In the genomic region with DNA sequence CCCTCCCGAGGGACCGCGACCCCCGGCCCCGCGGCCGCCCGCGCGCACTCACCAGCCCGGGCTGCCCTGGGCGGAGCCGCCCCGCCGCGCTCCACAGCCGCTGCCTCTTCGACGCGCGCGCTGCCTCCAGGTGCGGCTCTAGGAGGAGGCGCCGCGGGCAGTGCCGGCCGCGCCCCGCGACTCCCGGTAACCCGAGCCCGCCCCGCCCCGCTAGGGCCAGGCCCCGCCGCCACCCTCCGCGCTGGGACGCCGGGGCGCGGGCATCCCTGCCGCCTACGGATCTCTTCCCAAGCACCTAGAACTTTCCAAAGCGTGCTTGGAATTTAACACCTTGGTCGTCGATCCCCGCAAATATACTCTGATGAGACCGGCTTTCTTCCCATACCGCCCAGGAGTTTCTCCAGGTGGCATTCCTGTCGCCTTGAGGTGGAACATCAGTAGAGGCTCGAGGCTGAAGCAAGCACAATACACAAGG, we compare ENCODE assay signal across 8 cellular contexts. TPM values are rescaled to one million over a fixed set of nuclear protein-coding genes. Genes with fewer than 3 reads are reported as not detected.
A peak's percentile ranks its signal among the peaks of the same experiment; 100 is the strongest.
DNase-seq lines count a peak whose midpoint lies in the region; ATAC-seq, FAIRE-seq and TF ChIP-seq lines count a peak whose summit lies in the region.

Gene SLC26A5 (minus strand): TSS at position 162 of the 475 bp plus-strand sequence. CDS start 24,693 bp downstream, outside the sequence.

- no peak for TF ChIP-seq POLR2A in body of pancreas (IDR thresholded peaks at IDR 0.05)

- CTCF ChIA-PET in activated naive CD4-positive, alpha-beta T cell treated with anti-CD3 and anti-CD28 coated beads for 36 hours (lab: Charles Lee): no interaction called here

- no peak within 1 kb of the TSS for H3K27ac Mint-ChIP-seq in activated naive CD4-positive, alpha-beta T cell treated with anti-CD3 and anti-CD28 coated beads for 36 hours

- H3K4me3 ChIP-seq in body of pancreas (no peak within 1 kb of the TSS), tibial artery (peak within 1 kb of the TSS; percentile 15 to 45)

- 3 to 8% methylated on average over 21 to 54 of the region's 54 CpGs for WGBS in body of pancreas, 2 donors

- H3K4me1 Mint-ChIP-seq in activated naive CD4-positive, alpha-beta T cell treated with anti-CD3 and anti-CD28 coated beads for 36 hours (ENCODE audit: low read depth): peaks cover 17% of the 10 kb centered on the region

- peak within 1 kb of the TSS; percentile 68 for H3K4me3 Mint-ChIP-seq in activated naive CD4-positive, alpha-beta T cell treated with anti-CD3 and anti-CD28 coated beads for 36 hours

- FAIRE-seq in D721Med (lab: Jason Lieb, UNC): no peak

- peak; percentile 10 for DNase-seq in activated naive CD4-positive, alpha-beta T cell treated with anti-CD3 and anti-CD28 coated beads for 36 hours
- no peak for DNase-seq in activated naive CD4-positive, alpha-beta T cell (lab: John Stamatoyannopoulos, UW)
- DNase-seq in NCI-H1930 (lab: John Stamatoyannopoulos, UW) (peak; percentile 18 to 51), body of pancreas (peak; percentile 37 to 71 (median 45)), left lobe of liver (ENCODE audit: low spot score) (no peak), tibial artery (no peak), GM13976 (ENCODE audit: low spot score) (no peak), D721Med (ENCODE audit: insufficient read length, low spot score) (no peak)

- in situ Hi-C loops in GM13976 (cut with MboI; ENCODE audit: low sequenced_read_pairs, unreplicated experiment): no loop called here

- H3K27me3 ChIP-seq in body of pancreas: no peaks in the 10 kb centered on the region
- peaks cover 0 to 38% of the 10 kb centered on the region in 2 donors for H3K27me3 ChIP-seq in tibial artery

- peaks cover 70% of the 10 kb centered on the region for H3K27me3 Mint-ChIP-seq in activated naive CD4-positive, alpha-beta T cell treated with anti-CD3 and anti-CD28 coated beads for 36 hours (ENCODE audit: low read depth)

- TF ChIP-seq CTCF in body of pancreas (IDR thresholded peaks at IDR 0.05): no peak
- TF ChIP-seq CTCF in tibial artery (IDR thresholded peaks at IDR 0.05): no peak
- no peak for TF ChIP-seq CTCF in GM13976 (IDR thresholded peaks at IDR 0.05; ENCODE audit: borderline replicate concordance, control extremely low read depth, extremely low read depth, insufficient read depth, missing control alignments)
- TF ChIP-seq CTCF in D721Med (IDR thresholded peaks at IDR 0.05; ENCODE audit: insufficient read depth, missing control alignments): no peak

- H3K4me1 ChIP-seq in body of pancreas: peaks cover 14% of the 10 kb centered on the region
- H3K4me1 ChIP-seq in tibial artery: peaks cover 0 to 14% (median 12%) of the 10 kb centered on the region in 4 donors

- intact Hi-C loops in activated naive CD4-positive, alpha-beta T cell treated with anti-CD3 and anti-CD28 coated beads for 36 hours (cut with micrococcal nuclease): loop anchor here (2.0 kb wide), 2 partner anchors 127 to 711 kb away; no protein-coding TSS in a partner anchor
- intact Hi-C loops in body of pancreas (cut with DNase I): no loop called here
- intact Hi-C loops in tibial artery (cut with DNase I; ENCODE audit: low total_unique reads): no loop called here

- H3K9me3 ChIP-seq in body of pancreas (no peaks in the 10 kb centered on the region), tibial artery (no peaks in the 10 kb centered on the region)

- ATAC-seq in body of pancreas (peak; percentile 84), left lobe of liver (peak; percentile 74)

- H3K27ac ChIP-seq in body of pancreas (no peak within 1 kb of the TSS), tibial artery (no peak within 1 kb of the TSS)

- no peaks in the 10 kb centered on the region for H3K36me3 Mint-ChIP-seq in activated naive CD4-positive, alpha-beta T cell treated with anti-CD3 and anti-CD28 coated beads for 36 hours (ENCODE audit: low read depth)

- no peaks in the 10 kb centered on the region for H3K36me3 ChIP-seq in body of pancreas (replicated peaks in 1 of 2; ENCODE audit: insufficient read depth in 1 of 2, low read depth in 2 of 2)
- no peaks in the 10 kb centered on the region for H3K36me3 ChIP-seq in tibial artery

- H3K9me3 Mint-ChIP-seq in activated naive CD4-positive, alpha-beta T cell treated with anti-CD3 and anti-CD28 coated beads for 36 hours: no peaks in the 10 kb centered on the region

RNA-seq across cellular contexts. Expression of gene SLC26A5, which starts in this region (rescaled TPM):
- total RNA-seq in activated naive CD4-positive, alpha-beta T cell treated with anti-CD3 and anti-CD28 coated beads for 36 hours: not detected
- total RNA-seq in body of pancreas (not detected), left lobe of liver (0.33 TPM)

Comparison
In these comparisons a context has a peak if more than half of its experiments do, and no peak if none do; other contexts are left out.
1. Peak in DNase-seq in activated naive CD4-positive, alpha-beta T cell treated with anti-CD3 and anti-CD28 coated beads for 36 hours; RNA of the gene not detected or under 1 TPM.
2. Peak in DNase-seq and ATAC-seq in body of pancreas; RNA of the gene not detected or under 1 TPM.
3. Peak in ATAC-seq in left lobe of liver; RNA of the gene not detected or under 1 TPM.
4. DNase-seq: peak in NCI-H1930 (2 of 2); none in activated naive CD4-positive, alpha-beta T cell (0 of 4), left lobe of liver (single experiment), tibial artery (0 of 2), GM13976 (single experiment) and D721Med (single experiment).
5. H3K4me3 ChIP-seq: peak in tibial artery (2 of 2); none in body of pancreas (0 of 2).